20 cellular contexts compared by ENCODE assay signal in genomic region chr22:43670545-43670944, GRCh38.
"Had no signal": no experiment of that assay in that cellular context is flagged by ENCODE, and none has a peak within 500 bp of the region (broad histone marks: within the 10 kb centered on the region; RNA-seq: fewer than 3 reads in every experiment).

No MANE protein-coding gene starts in this region.

- FAIRE-seq: colon, endothelial cell of umbilical vein, frontal cortex, keratinocyte had no signal

- H2AFZ ChIP-seq: parathyroid adenoma had no signal

- H3K4me3 ChIP-seq: heart left ventricle, prostate gland, stomach, thoracic aorta had no signal

- H3K9me3 ChIP-seq: heart left ventricle, prostate gland, thoracic aorta had no signal

- H3K27ac ChIP-seq: heart left ventricle, parathyroid adenoma, prostate gland, stomach, thoracic aorta had no signal

- DNase-seq: cerebellar nuclear complex; dermis blood vessel endothelial cell; effector CD4-positive, alpha-beta T cell; endodermal cell; heart left ventricle; immature natural killer cell; retina; stimulated activated CD4-positive, alpha-beta T cell treated with anti-CD3 and anti-CD28 coated beads, Interleukin-2, amount 100 ng/mL, for 24 hours; stimulated activated naive CD4-positive, alpha-beta T cell; stomach; substantia nigra; trophoblast cell had no signal

- H3K27me3 ChIP-seq: heart left ventricle, stomach had no signal

- H3K4me1 ChIP-seq: heart left ventricle, parathyroid adenoma, prostate gland, stomach had no signal

- ATAC-seq: heart left ventricle, sciatic nerve had no signal

- H3K9ac ChIP-seq: parathyroid adenoma had no signal

- H3K79me2 ChIP-seq: parathyroid adenoma had no signal

- H3K36me3 ChIP-seq: heart left ventricle, prostate gland, thoracic aorta had no signal
